2 cellular contexts compared by ENCODE assay signal in genomic region chr5:141807732-141808131, GRCh38.
TF ChIP-seq lines count a peak whose summit lies in the region.

No MANE protein-coding gene starts in this region.

TF ChIP-seq in HepG2, 621 proteins besides CTCF, POLR2A, EP300 and RAD21 (continued from another document):
- 0 out of 2 replicates have a peak, but pooled peaks have one; percentile 8 for TF ChIP-seq ZNF629 (CRISPR knock-in tag; conservative IDR thresholded peaks at IDR 0.05)

TF ChIP-seq in H1, 55 proteins besides CTCF, POLR2A, EP300 and RAD21 (continued from another document):
- TF ChIP-seq KDM1A (IDR thresholded peaks at IDR 0.05; ENCODE audit: borderline replicate concordance, low read length) (peak; percentile 96), MAFK (IDR thresholded peaks at IDR 0.05; ENCODE audit: low read depth, low read length) (no peak)
